In the genomic region with DNA sequence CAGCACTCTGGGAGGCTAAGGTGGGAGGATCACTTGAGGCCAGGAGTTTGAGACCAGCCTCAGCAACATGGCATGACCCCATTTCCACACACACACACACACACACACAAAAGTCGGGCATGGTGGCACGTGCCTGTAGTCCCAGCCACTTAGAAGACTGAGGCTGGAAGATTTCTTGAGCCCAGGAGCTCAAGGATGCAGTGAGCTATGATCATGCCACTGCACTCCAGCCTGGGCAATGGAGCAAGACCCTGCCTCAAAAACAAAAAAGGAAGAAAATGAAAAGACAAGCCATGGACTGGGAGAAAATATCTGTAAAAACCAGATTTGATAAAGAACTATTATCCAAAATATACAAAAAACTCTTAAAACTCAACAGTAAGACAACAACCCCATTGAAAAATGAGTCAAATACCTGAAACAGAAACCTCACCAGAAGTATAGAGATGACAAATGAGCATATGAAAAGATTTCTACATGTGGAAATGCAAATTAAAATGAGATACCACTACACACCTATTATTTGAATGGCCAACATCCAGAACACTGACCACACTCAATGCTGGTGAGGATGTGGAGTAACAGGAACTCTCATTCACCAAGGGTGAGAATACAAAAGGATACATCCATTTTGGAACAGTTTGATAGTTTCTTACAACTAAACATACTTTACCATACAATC, we compare ENCODE assay signal across 12 cellular contexts. TPM values are rescaled to one million over a fixed set of nuclear protein-coding genes. Genes with fewer than 3 reads are reported as not detected.
DNase-seq lines count a peak whose midpoint lies in the region; ATAC-seq and TF ChIP-seq lines count a peak whose summit lies in the region.
"Had no signal": no experiment of that assay in that cellular context is flagged by ENCODE, and none has a peak within 500 bp of the region (broad histone marks: within the 10 kb centered on the region; RNA-seq: fewer than 3 reads in every experiment).

No MANE protein-coding gene starts in this region.

- no peaks in the 10 kb centered on the region for H3K27me3 ChIP-seq in ascending aorta
- H3K27me3 ChIP-seq: esophagus squamous epithelium had no signal

- no peak overlapping the region for H3K4me3 ChIP-seq in ascending aorta
- H3K4me3 ChIP-seq: esophagus squamous epithelium had no signal

- TF ChIP-seq CTCF in ascending aorta (IDR thresholded peaks at IDR 0.05): no peak

- H3K36me3 ChIP-seq in ascending aorta: peaks cover 49 to 66% of the 10 kb centered on the region in 2 donors

- peaks cover 12% of the 10 kb centered on the region for H3K4me1 Mint-ChIP-seq in activated T-helper 1 cell treated with anti-CD3 and anti-CD28 coated beads, Interleukin-12 subunit alpha, Interleukin-12 subunit beta, Interleukin-2, Interleukin-4 antibody, amounts not matched to agents 30 ng/mL and 10 ng/mL and 1 ng/mL, durations not matched to agents 14 hours and 24 hours and 36 hours (ENCODE audit: low read depth)

- no peaks in the 10 kb centered on the region for H3K9me3 ChIP-seq in ascending aorta
- H3K9me3 ChIP-seq: esophagus squamous epithelium had no signal

- ATAC-seq in GM18508 (IDR thresholded peaks at IDR 0.05; ENCODE audit: insufficient read depth, unreplicated experiment): peak; percentile 70
- ATAC-seq in GM19455 (IDR thresholded peaks at IDR 0.05; ENCODE audit: unreplicated experiment): peak; percentile 77
- ATAC-seq in HG02973 (IDR thresholded peaks at IDR 0.05; ENCODE audit: unreplicated experiment): peak; percentile 73
- no peak for ATAC-seq in HG02840 (IDR thresholded peaks at IDR 0.05; ENCODE audit: low FRiP score, unreplicated experiment)

- intact Hi-C loops in activated T-helper 1 cell treated with anti-CD3 and anti-CD28 coated beads, Interleukin-12 subunit alpha, Interleukin-12 subunit beta, Interleukin-2, Interleukin-4 antibody, amounts not matched to agents 30 ng/mL and 10 ng/mL and 1 ng/mL, durations not matched to agents 14 hours and 24 hours and 36 hours (cut with micrococcal nuclease): no loop called here
- intact Hi-C loops in ascending aorta (cut with DNase I): no loop called here

- peaks cover 34% of the 10 kb centered on the region for H3K36me3 Mint-ChIP-seq in activated T-helper 1 cell treated with anti-CD3 and anti-CD28 coated beads, Interleukin-12 subunit alpha, Interleukin-12 subunit beta, Interleukin-2, Interleukin-4 antibody, amounts not matched to agents 30 ng/mL and 10 ng/mL and 1 ng/mL, durations not matched to agents 14 hours and 24 hours and 36 hours (ENCODE audit: low read depth)

- no peaks in the 10 kb centered on the region for H3K27me3 Mint-ChIP-seq in activated T-helper 1 cell treated with anti-CD3 and anti-CD28 coated beads, Interleukin-12 subunit alpha, Interleukin-12 subunit beta, Interleukin-2, Interleukin-4 antibody, amounts not matched to agents 30 ng/mL and 10 ng/mL and 1 ng/mL, durations not matched to agents 14 hours and 24 hours and 36 hours (ENCODE audit: insufficient read depth)
- H3K27me3 Mint-ChIP-seq: natural killer cell treated with Interleukin-12 subunit alpha and Interleukin-12 subunit beta and Interleukin-15 and Interleukin-18, amount 100 ng/mL, for 72 hours had no signal

- DNase-seq in activated T-helper 1 cell treated with anti-CD3 and anti-CD28 coated beads, Interleukin-12 subunit alpha, Interleukin-12 subunit beta, Interleukin-2, Interleukin-4 antibody, amounts not matched to agents 30 ng/mL and 10 ng/mL and 1 ng/mL, durations not matched to agents 14 hours and 24 hours and 36 hours (ENCODE audit: low spot score): no peak
- no peak for DNase-seq in ascending aorta (ENCODE audit: low spot score in 2 of 2)
- DNase-seq in NCI-H2107 (lab: John Stamatoyannopoulos, UW): no peak
- no peak for DNase-seq in NAMALWA (ENCODE audit: low spot score)
- DNase-seq: esophagus squamous epithelium, small intestine, SW 1271 had no signal

- H3K4me1 ChIP-seq in ascending aorta: no peaks in the 10 kb centered on the region

- no peaks in the 10 kb centered on the region for H3K9me3 Mint-ChIP-seq in activated T-helper 1 cell treated with anti-CD3 and anti-CD28 coated beads, Interleukin-12 subunit alpha, Interleukin-12 subunit beta, Interleukin-2, Interleukin-4 antibody, amounts not matched to agents 30 ng/mL and 10 ng/mL and 1 ng/mL, durations not matched to agents 14 hours and 24 hours and 36 hours
- H3K9me3 Mint-ChIP-seq: natural killer cell treated with Interleukin-12 subunit alpha and Interleukin-12 subunit beta and Interleukin-15 and Interleukin-18, amount 100 ng/mL, for 72 hours had no signal

- H3K27ac ChIP-seq in ascending aorta: no peak overlapping the region
- H3K27ac ChIP-seq: esophagus squamous epithelium had no signal

- no peak overlapping the region for H3K4me3 Mint-ChIP-seq in activated T-helper 1 cell treated with anti-CD3 and anti-CD28 coated beads, Interleukin-12 subunit alpha, Interleukin-12 subunit beta, Interleukin-2, Interleukin-4 antibody, amounts not matched to agents 30 ng/mL and 10 ng/mL and 1 ng/mL, durations not matched to agents 14 hours and 24 hours and 36 hours
- H3K4me3 Mint-ChIP-seq: natural killer cell treated with Interleukin-12 subunit alpha and Interleukin-12 subunit beta and Interleukin-15 and Interleukin-18, amount 100 ng/mL, for 72 hours had no signal

- peak overlapping the region; percentile 35 for H3K27ac Mint-ChIP-seq in activated T-helper 1 cell treated with anti-CD3 and anti-CD28 coated beads, Interleukin-12 subunit alpha, Interleukin-12 subunit beta, Interleukin-2, Interleukin-4 antibody, amounts not matched to agents 30 ng/mL and 10 ng/mL and 1 ng/mL, durations not matched to agents 14 hours and 24 hours and 36 hours
- H3K27ac Mint-ChIP-seq: natural killer cell treated with Interleukin-12 subunit alpha and Interleukin-12 subunit beta and Interleukin-15 and Interleukin-18, amount 100 ng/mL, for 72 hours had no signal

RNA-seq across cellular contexts. Expression of gene DNAJA1, which starts 24.7 kb away (rescaled TPM):
- total RNA-seq in activated T-helper 1 cell treated with anti-CD3 and anti-CD28 coated beads, Interleukin-12 subunit alpha, Interleukin-12 subunit beta, Interleukin-2, Interleukin-4 antibody, amounts not matched to agents 30 ng/mL and 10 ng/mL and 1 ng/mL, durations not matched to agents 14 hours and 24 hours and 36 hours: 296 and 312 TPM in 2 replicates
- total RNA-seq in ascending aorta: 53.6 TPM

RNA-seq across cellular contexts. Expression of gene SMU1, which starts 26.7 kb away (rescaled TPM):
- total RNA-seq in activated T-helper 1 cell treated with anti-CD3 and anti-CD28 coated beads, Interleukin-12 subunit alpha, Interleukin-12 subunit beta, Interleukin-2, Interleukin-4 antibody, amounts not matched to agents 30 ng/mL and 10 ng/mL and 1 ng/mL, durations not matched to agents 14 hours and 24 hours and 36 hours: 28.8 TPM in 2 replicates
- total RNA-seq in ascending aorta: 7.2 TPM

RNA-seq across cellular contexts. Expression of gene APTX, which starts 48.4 kb away (rescaled TPM):
- total RNA-seq in activated T-helper 1 cell treated with anti-CD3 and anti-CD28 coated beads, Interleukin-12 subunit alpha, Interleukin-12 subunit beta, Interleukin-2, Interleukin-4 antibody, amounts not matched to agents 30 ng/mL and 10 ng/mL and 1 ng/mL, durations not matched to agents 14 hours and 24 hours and 36 hours: 48.9 and 57.2 TPM in 2 replicates
- 7.0 TPM for total RNA-seq in ascending aorta
